In genomic region chr9:118463419-118463818, GRCh38 we compare ENCODE assay signal across 30 cellular contexts.
"Had no signal": no experiment of that assay in that cellular context is flagged by ENCODE, and none has a peak within 500 bp of the region (broad histone marks: within the 10 kb centered on the region; RNA-seq: fewer than 3 reads in every experiment).

No MANE protein-coding gene starts in this region.

- DNase-seq: activated B cell treated with CpG ODN at 0.5 μM for 24 hours; activated CD4-positive, alpha-beta memory T cell treated with anti-CD3 and anti-CD28 coated beads for 36 hours; activated CD4-positive, alpha-beta T cell treated with anti-CD3 and anti-CD28 coated beads for 4 hours; activated CD4-positive, alpha-beta T cell treated with anti-CD3 and anti-CD28 coated beads, Interleukin-2, amount 10 ng/mL, durations not matched to agents 24 days and 14 days; activated CD4-positive, alpha-beta T cell treated with anti-CD3 and anti-CD28 coated beads, Interleukin-2, amount 50 U/mL, for 1 hour; activated CD4-positive, alpha-beta T cell treated with anti-CD3 and anti-CD28 coated beads, Interleukin-2, amount 50 U/mL, for 4 hours; activated CD4-positive, CD25-positive, alpha-beta regulatory T cell treated with anti-CD3 and anti-CD28 coated beads, Interleukin-2, amount 50 U/mL, for 72 hours; activated CD8-positive, alpha-beta memory T cell treated with anti-CD3 and anti-CD28 coated beads, Interleukin-2, amount 50 U/mL, for 4 hours; activated CD8-positive, alpha-beta T cell treated with anti-CD3 and anti-CD28 coated beads for 36 hours; activated effector memory CD4-positive, alpha-beta T cell treated with anti-CD3 and anti-CD28 coated beads, Interleukin-2, amount 50 U/mL, for 16 hours; activated gamma-delta T cell treated with Interleukin-2 at 50 U/mL for 16 hours; activated naive CD4-positive, alpha-beta T cell; activated naive CD4-positive, alpha-beta T cell treated with anti-CD3 and anti-CD28 coated beads for 36 hours; activated naive CD4-positive, alpha-beta T cell treated with anti-CD3 and anti-CD28 coated beads, Interleukin-2, amount 50 U/mL, for 16 hours; activated naive CD8-positive, alpha-beta T cell treated with anti-CD3 and anti-CD28 coated beads for 36 hours; activated T-cell treated with anti-CD3 and anti-CD28 coated beads for 4 hours; activated T-cell treated with anti-CD3 and anti-CD28 coated beads, Interleukin-2, amount 50 U/mL, for 1 hour; activated T-cell treated with anti-CD3 and anti-CD28 coated beads, Interleukin-2, amount 50 U/mL, for 4 hours; activated T-cell treated with anti-CD3 and anti-CD28 coated beads, Interleukin-2, amount 50 U/mL, for 72 hours; adrenal gland; amniotic stem cell; aorta; body of pancreas; brain microvascular endothelial cell; central memory CD4-positive, alpha-beta T cell; T-helper 2 cell; T-helper 9 cell had no signal

- ATAC-seq: activated CD8-positive, alpha-beta T cell treated with anti-CD3 and anti-CD28 coated beads for 36 hours; activated naive CD4-positive, alpha-beta T cell treated with anti-CD3 and anti-CD28 coated beads, Interleukin-2, amount 50 U/mL, for 72 hours; activated T-cell treated with anti-CD3 and anti-CD28 coated beads, Interleukin-2, amount 50 U/mL, for 4 hours; activated T-cell treated with anti-CD3 and anti-CD28 coated beads, Interleukin-2, amount 50 U/mL, for 72 hours; activated T-helper 17 cell treated with anti-CD3 and anti-CD28 coated beads, Interleukin-2, amount 50 U/mL, for 72 hours; body of pancreas had no signal

- H3K4me3 ChIP-seq: adrenal gland, body of pancreas, breast epithelium had no signal
